In genomic region chr11:57658023-57658361, GRCh38 we compare ENCODE assay signal across 8 cellular contexts. TPM values are rescaled to one million over a fixed set of nuclear protein-coding genes. Genes with fewer than 3 reads are reported as not detected.
DNase-seq lines count a peak whose midpoint lies in the region; ATAC-seq and TF ChIP-seq lines count a peak whose summit lies in the region.

No MANE protein-coding gene starts in this region.

- no peaks in the 10 kb centered on the region for H3K27me3 ChIP-seq in duodenal mucosa (ENCODE audit: control insufficient read depth in 1 of 2, insufficient read depth in 2 of 2, low read length in 2 of 2)

- peak overlapping the region; percentile 60 to 71 for H3K9ac ChIP-seq in duodenal mucosa (ENCODE audit: low read depth in 1 of 2, low read length in 2 of 2)

- peaks cover 6% of the 10 kb centered on the region for H3K27me3 Mint-ChIP-seq in neural crest cell (ENCODE audit: low read depth)

- H3K4me1 ChIP-seq in duodenal mucosa (ENCODE audit: control insufficient read depth in 1 of 2, insufficient read depth in 2 of 2, low read length in 2 of 2): peaks cover 8 to 18% of the 10 kb centered on the region in 2 donors

- H3K4me3 Mint-ChIP-seq in neural crest cell: peak overlapping the region; percentile 96

- H3K4me3 ChIP-seq in NB4 (ENCODE audit: low read depth, low read length) (peak overlapping the region; percentile 98), duodenal mucosa (ENCODE audit: low read depth in 1 of 2, low read length in 2 of 2) (peak overlapping the region; percentile 96)

- no peaks in the 10 kb centered on the region for H3K9me3 ChIP-seq in duodenal mucosa (ENCODE audit: control insufficient read depth in 1 of 2, low read length in 2 of 2)

- peak overlapping the region; percentile 92 for H3K27ac Mint-ChIP-seq in neural crest cell (ENCODE audit: unreplicated experiment)

- H3K9me3 Mint-ChIP-seq in neural crest cell: no peaks in the 10 kb centered on the region

- H3K4me1 Mint-ChIP-seq in neural crest cell: peaks cover 24% of the 10 kb centered on the region

- H3K36me3 Mint-ChIP-seq in neural crest cell (ENCODE audit: low read depth): peaks cover 5% of the 10 kb centered on the region

- H3K36me3 ChIP-seq in duodenal mucosa (ENCODE audit: control insufficient read depth in 1 of 2, insufficient read depth in 2 of 2, low read length in 2 of 2): peaks cover 13 to 31% of the 10 kb centered on the region in 2 donors

- ATAC-seq in GM21423 (IDR thresholded peaks at IDR 0.05; ENCODE audit: unreplicated experiment) (no peak), GM18907 (IDR thresholded peaks at IDR 0.05; ENCODE audit: unreplicated experiment) (no peak)

- TF ChIP-seq CTCF in NB4 (IDR thresholded peaks at IDR 0.05; ENCODE audit: low read depth, low read length) (no peak), neural crest cell (conservative IDR thresholded peaks at IDR 0.05) (no peak)

- no peak for TF ChIP-seq POLR2A in NB4 (IDR thresholded peaks at IDR 0.05; ENCODE audit: extremely low read depth, insufficient read length)

- peak; percentile 40 for DNase-seq in CD1c-positive myeloid dendritic cell (ENCODE audit: extremely low spot score)
- DNase-seq in NB4 (ENCODE audit: low read depth): no peak
- no peak for DNase-seq in neural crest cell (ENCODE audit: low read depth, low spot score)
- DNase-seq in kidney tubule cell (ENCODE audit: low spot score): no peak
- DNase-seq in cerebellar cortex (ENCODE audit: low spot score): no peak

- no peak overlapping the region for H3K27ac ChIP-seq in duodenal mucosa (ENCODE audit: low read depth, low read length)

RNA-seq across cellular contexts. Expression of gene CLP1, which starts 0.4 kb away (rescaled TPM):
- 23.8 and 25.7 TPM in 2 replicates for total RNA-seq in neural crest cell

RNA-seq across cellular contexts. Expression of gene YPEL4, which starts 8.3 kb away (rescaled TPM):
- 0.37 and 0.55 TPM in 2 replicates for total RNA-seq in neural crest cell

RNA-seq across cellular contexts. Expression of gene ZDHHC5, which starts 9.9 kb away (rescaled TPM):
- 42.7 and 50.1 TPM in 2 replicates for total RNA-seq in neural crest cell

RNA-seq across cellular contexts. Expression of gene MED19, which starts 54.0 kb away (rescaled TPM):
- total RNA-seq in neural crest cell: 24.1 and 24.7 TPM in 2 replicates

RNA-seq across cellular contexts. Expression of gene TMX2, which starts 54.4 kb away (rescaled TPM):
- total RNA-seq in neural crest cell: 78.3 TPM in 2 replicates
